In genomic region chr15:43748376-43748775, GRCh38 we compare ENCODE assay signal across 8 cellular contexts. TPM values are rescaled to one million over a fixed set of nuclear protein-coding genes. Genes with fewer than 3 reads are reported as not detected.
DNase-seq lines count a peak whose midpoint lies in the region; ATAC-seq lines count a peak whose summit lies in the region.

No MANE protein-coding gene starts in this region.

- DNase-seq in stimulated activated naive CD8-positive, alpha-beta T cell treated with anti-CD3 and anti-CD28 coated beads, Interleukin-15, Interleukin-2, amounts not matched to agents 100 U/mL and 50 U/mL, for 24 hours: no peak
- DNase-seq in activated T-helper 1 cell treated with anti-CD3 and anti-CD28 coated beads, Interleukin-12 subunit alpha, Interleukin-12 subunit beta, Interleukin-2, Interleukin-4 antibody, amounts not matched to agents 30 ng/mL and 10 ng/mL and 1 ng/mL, durations not matched to agents 14 hours and 24 hours and 36 hours (ENCODE audit: low spot score): no peak
- DNase-seq in SW480 (ENCODE audit: low spot score) (no peak), H4 (ENCODE audit: low spot score) (no peak), COR-L47 (lab: John Stamatoyannopoulos, UW) (no peak)

- peak overlapping the region; percentile 94 for H3K4me3 Mint-ChIP-seq in stimulated activated naive CD8-positive, alpha-beta T cell treated with anti-CD3 and anti-CD28 coated beads, Interleukin-15, Interleukin-2, amounts not matched to agents 100 ng/mL and 50 ng/mL, for 24 hours
- H3K4me3 Mint-ChIP-seq in activated T-helper 1 cell treated with anti-CD3 and anti-CD28 coated beads, Interleukin-12 subunit alpha, Interleukin-12 subunit beta, Interleukin-2, Interleukin-4 antibody, amounts not matched to agents 30 ng/mL and 10 ng/mL and 1 ng/mL, durations not matched to agents 14 hours and 24 hours and 36 hours: peak overlapping the region; percentile 97

- H3K4me1 ChIP-seq in iPS-18a (ENCODE audit: control insufficient read depth, low read depth, low read length): no peaks in the 10 kb centered on the region

- H3K27ac ChIP-seq in iPS-18a (ENCODE audit: low read length): no peak overlapping the region

- peak overlapping the region; percentile 88 for H3K4me3 ChIP-seq in iPS-18a (ENCODE audit: low read length)

- no peaks in the 10 kb centered on the region for H3K27me3 ChIP-seq in iPS-18a (ENCODE audit: control insufficient read depth, insufficient read depth, low read length)

- H3K4me1 Mint-ChIP-seq in stimulated activated naive CD8-positive, alpha-beta T cell treated with anti-CD3 and anti-CD28 coated beads, Interleukin-15, Interleukin-2, amounts not matched to agents 100 ng/mL and 50 ng/mL, for 24 hours (ENCODE audit: low read depth): peaks cover 72% of the 10 kb centered on the region
- H3K4me1 Mint-ChIP-seq in activated T-helper 1 cell treated with anti-CD3 and anti-CD28 coated beads, Interleukin-12 subunit alpha, Interleukin-12 subunit beta, Interleukin-2, Interleukin-4 antibody, amounts not matched to agents 30 ng/mL and 10 ng/mL and 1 ng/mL, durations not matched to agents 14 hours and 24 hours and 36 hours (ENCODE audit: low read depth): peaks cover 42% of the 10 kb centered on the region

- no peak overlapping the region for H3K9ac ChIP-seq in iPS-18a (ENCODE audit: low read length)

- intact Hi-C loops in activated T-helper 1 cell treated with anti-CD3 and anti-CD28 coated beads, Interleukin-12 subunit alpha, Interleukin-12 subunit beta, Interleukin-2, Interleukin-4 antibody, amounts not matched to agents 30 ng/mL and 10 ng/mL and 1 ng/mL, durations not matched to agents 14 hours and 24 hours and 36 hours (cut with micrococcal nuclease): loop anchor here (2.0 to 5.0 kb wide), 3 partner anchors 28 to 679 kb away; partner anchors contain the start of genes CTDSPL2, ELL3 and TP53BP1

- H3K9me3 ChIP-seq in iPS-18a (ENCODE audit: control insufficient read depth, low read depth, low read length): no peaks in the 10 kb centered on the region

- no peaks in the 10 kb centered on the region for H3K27me3 Mint-ChIP-seq in stimulated activated naive CD8-positive, alpha-beta T cell treated with anti-CD3 and anti-CD28 coated beads, Interleukin-15, Interleukin-2, amounts not matched to agents 100 ng/mL and 50 ng/mL, for 24 hours
- H3K27me3 Mint-ChIP-seq in activated T-helper 1 cell treated with anti-CD3 and anti-CD28 coated beads, Interleukin-12 subunit alpha, Interleukin-12 subunit beta, Interleukin-2, Interleukin-4 antibody, amounts not matched to agents 30 ng/mL and 10 ng/mL and 1 ng/mL, durations not matched to agents 14 hours and 24 hours and 36 hours (ENCODE audit: insufficient read depth): no peaks in the 10 kb centered on the region

- H3K27ac Mint-ChIP-seq in stimulated activated naive CD8-positive, alpha-beta T cell treated with anti-CD3 and anti-CD28 coated beads, Interleukin-15, Interleukin-2, amounts not matched to agents 100 ng/mL and 50 ng/mL, for 24 hours: peak overlapping the region; percentile 94
- no peak overlapping the region for H3K27ac Mint-ChIP-seq in activated T-helper 1 cell treated with anti-CD3 and anti-CD28 coated beads, Interleukin-12 subunit alpha, Interleukin-12 subunit beta, Interleukin-2, Interleukin-4 antibody, amounts not matched to agents 30 ng/mL and 10 ng/mL and 1 ng/mL, durations not matched to agents 14 hours and 24 hours and 36 hours

- H3K9me3 Mint-ChIP-seq in stimulated activated naive CD8-positive, alpha-beta T cell treated with anti-CD3 and anti-CD28 coated beads, Interleukin-15, Interleukin-2, amounts not matched to agents 100 ng/mL and 50 ng/mL, for 24 hours: no peaks in the 10 kb centered on the region
- no peaks in the 10 kb centered on the region for H3K9me3 Mint-ChIP-seq in activated T-helper 1 cell treated with anti-CD3 and anti-CD28 coated beads, Interleukin-12 subunit alpha, Interleukin-12 subunit beta, Interleukin-2, Interleukin-4 antibody, amounts not matched to agents 30 ng/mL and 10 ng/mL and 1 ng/mL, durations not matched to agents 14 hours and 24 hours and 36 hours

- peaks cover 23% of the 10 kb centered on the region for H3K36me3 ChIP-seq in iPS-18a (ENCODE audit: control insufficient read depth, low read depth, low read length)

- ATAC-seq in stimulated activated naive CD8-positive, alpha-beta T cell treated with anti-CD3 and anti-CD28 coated beads, Interleukin-15, Interleukin-2, amounts not matched to agents 100 U/mL and 50 U/mL, for 24 hours: no peak
- ATAC-seq in GM21390 (IDR thresholded peaks at IDR 0.05; ENCODE audit: unreplicated experiment): no peak

- peaks cover 42% of the 10 kb centered on the region for H3K36me3 Mint-ChIP-seq in stimulated activated naive CD8-positive, alpha-beta T cell treated with anti-CD3 and anti-CD28 coated beads, Interleukin-15, Interleukin-2, amounts not matched to agents 100 ng/mL and 50 ng/mL, for 24 hours (ENCODE audit: low read depth)
- H3K36me3 Mint-ChIP-seq in activated T-helper 1 cell treated with anti-CD3 and anti-CD28 coated beads, Interleukin-12 subunit alpha, Interleukin-12 subunit beta, Interleukin-2, Interleukin-4 antibody, amounts not matched to agents 30 ng/mL and 10 ng/mL and 1 ng/mL, durations not matched to agents 14 hours and 24 hours and 36 hours (ENCODE audit: low read depth): peaks cover 20% of the 10 kb centered on the region

RNA-seq across cellular contexts. Expression of gene PDIA3, which starts 2.1 kb away (rescaled TPM):
- total RNA-seq in activated T-helper 1 cell treated with anti-CD3 and anti-CD28 coated beads, Interleukin-12 subunit alpha, Interleukin-12 subunit beta, Interleukin-2, Interleukin-4 antibody, amounts not matched to agents 30 ng/mL and 10 ng/mL and 1 ng/mL, durations not matched to agents 14 hours and 24 hours and 36 hours: 299 and 303 TPM in 2 replicates
- total RNA-seq in H4 (2014; rRNA removed; shearing (Covaris generic)): 187 and 259 TPM in 2 replicates

RNA-seq across cellular contexts. Expression of gene ELL3, which starts 28.4 kb away (rescaled TPM):
- 0.41 and 0.73 TPM in 2 replicates for total RNA-seq in activated T-helper 1 cell treated with anti-CD3 and anti-CD28 coated beads, Interleukin-12 subunit alpha, Interleukin-12 subunit beta, Interleukin-2, Interleukin-4 antibody, amounts not matched to agents 30 ng/mL and 10 ng/mL and 1 ng/mL, durations not matched to agents 14 hours and 24 hours and 36 hours
- total RNA-seq in H4 (2014; rRNA removed; shearing (Covaris generic)): 1.3 and 2.2 TPM in 2 replicates

RNA-seq across cellular contexts. Expression of gene SERF2, which starts 43.7 kb away (rescaled TPM):
- total RNA-seq in activated T-helper 1 cell treated with anti-CD3 and anti-CD28 coated beads, Interleukin-12 subunit alpha, Interleukin-12 subunit beta, Interleukin-2, Interleukin-4 antibody, amounts not matched to agents 30 ng/mL and 10 ng/mL and 1 ng/mL, durations not matched to agents 14 hours and 24 hours and 36 hours: 531 and 540 TPM in 2 replicates
- 979 and 1,093 TPM in 2 replicates for total RNA-seq in H4 (2014; rRNA removed; shearing (Covaris generic))

RNA-seq across cellular contexts. Expression of gene SERINC4, which starts 51.6 kb away (rescaled TPM):
- total RNA-seq in activated T-helper 1 cell treated with anti-CD3 and anti-CD28 coated beads, Interleukin-12 subunit alpha, Interleukin-12 subunit beta, Interleukin-2, Interleukin-4 antibody, amounts not matched to agents 30 ng/mL and 10 ng/mL and 1 ng/mL, durations not matched to agents 14 hours and 24 hours and 36 hours: 0.39 and 0.41 TPM in 2 replicates
- total RNA-seq in H4 (2014; rRNA removed; shearing (Covaris generic)): not detected in 2 replicates

RNA-seq across cellular contexts. Expression of gene HYPK, which starts 52.0 kb away (rescaled TPM):
- total RNA-seq in activated T-helper 1 cell treated with anti-CD3 and anti-CD28 coated beads, Interleukin-12 subunit alpha, Interleukin-12 subunit beta, Interleukin-2, Interleukin-4 antibody, amounts not matched to agents 30 ng/mL and 10 ng/mL and 1 ng/mL, durations not matched to agents 14 hours and 24 hours and 36 hours: 22.0 TPM in 2 replicates
- total RNA-seq in H4 (2014; rRNA removed; shearing (Covaris generic)): 5.5 and 6.5 TPM in 2 replicates
